ENCODE assay signal across 1 cellular context in the genomic region with DNA sequence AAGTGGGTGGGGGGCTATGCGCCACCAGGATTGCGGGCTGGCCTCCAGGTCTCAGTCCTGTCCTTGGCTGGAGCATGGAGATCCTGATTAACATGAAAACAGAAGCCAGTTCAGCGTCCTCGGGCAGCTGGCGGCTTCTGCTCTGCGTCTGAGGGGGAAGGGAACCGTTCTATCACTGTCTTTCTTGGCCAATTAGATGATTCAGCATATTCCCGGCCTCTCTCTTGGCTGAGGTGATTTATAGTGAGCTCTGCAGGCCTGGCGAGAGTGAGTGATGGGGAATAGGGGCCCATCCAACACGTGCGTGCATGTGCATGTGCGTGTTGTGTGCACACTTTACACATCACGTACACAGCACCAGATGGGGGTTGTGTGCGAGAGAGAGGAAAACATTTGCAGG.
TF ChIP-seq lines count a peak whose summit lies in the region.

No MANE protein-coding gene starts in this region.

TF ChIP-seq in K562, 482 proteins besides CTCF, POLR2A, EP300 and RAD21 (continued from another document):
- TF ChIP-seq HDAC1 (IDR thresholded peaks at IDR 0.05) (peak in 1 of 2 experiments; percentile 49; a peak in 1 of 4 replicates), TAF1 (IDR thresholded peaks at IDR 0.05; ENCODE audit: control insufficient read depth, extremely low read depth, insufficient read depth, low read length, severe bottlenecking) (no peak), ZNF668 (CRISPR knock-in tag; IDR thresholded peaks at IDR 0.05) (no peak), TSC22D4 (tag; IDR thresholded peaks at IDR 0.05) (no peak), ZNF3 (CRISPR knock-in tag; IDR thresholded peaks at IDR 0.05) (no peak), MAFF (IDR thresholded peaks at IDR 0.05; ENCODE audit: low read length) (peak; percentile 99), NCOR1 (IDR thresholded peaks at IDR 0.05) (peak; percentile 50; the same call in 1 of the 2 replicates), COPS2 (conservative IDR thresholded peaks at IDR 0.05) (no peak), FOSL1 (tag; conservative IDR thresholded peaks at IDR 0.05) (0 out of 2 replicates have a peak, but pooled peaks have one; percentile 19), MTA2 (IDR thresholded peaks at IDR 0.05; ENCODE audit: low read depth) (no peak), MTA3 (IDR thresholded peaks at IDR 0.05; ENCODE audit: borderline replicate concordance) (no peak), MEF2A (IDR thresholded peaks at IDR 0.05; ENCODE audit: control insufficient read depth, low read depth, low read length) (no peak), BACH1 (tag; IDR thresholded peaks at IDR 0.05) (peak; percentile 86), ZBTB7A (IDR thresholded peaks at IDR 0.05; ENCODE audit: borderline replicate concordance, control insufficient read depth, low read depth, low read length) (peak; percentile 38; the same call in 1 of the 2 replicates), SLC30A9 (CRISPR knock-in tag; IDR thresholded peaks at IDR 0.05) (no peak), ZNF263 (CRISPR knock-in tag; IDR thresholded peaks at IDR 0.05; ENCODE audit: borderline replicate concordance) (peak; percentile 38; the same call in 1 of the 2 replicates), LEF1 (IDR thresholded peaks at IDR 0.05) (peak; percentile 64; the same call in 1 of the 2 replicates), ARID1B (IDR thresholded peaks at IDR 0.05) (peak; percentile 70), CXXC5 (CRISPR knock-in tag; IDR thresholded peaks at IDR 0.05) (peak; percentile 54; the same call in 1 of the 2 replicates), SIN3B (IDR thresholded peaks at IDR 0.05; ENCODE audit: low read depth) (no peak), ZNF124 (CRISPR knock-in tag; IDR thresholded peaks at IDR 0.05) (no peak), ZNF316 (IDR thresholded peaks at IDR 0.05) (peak; percentile 99), PRMT5 (CRISPR knock-in tag; IDR thresholded peaks at IDR 0.05) (no peak)
- TF ChIP-seq, protein P1, sequence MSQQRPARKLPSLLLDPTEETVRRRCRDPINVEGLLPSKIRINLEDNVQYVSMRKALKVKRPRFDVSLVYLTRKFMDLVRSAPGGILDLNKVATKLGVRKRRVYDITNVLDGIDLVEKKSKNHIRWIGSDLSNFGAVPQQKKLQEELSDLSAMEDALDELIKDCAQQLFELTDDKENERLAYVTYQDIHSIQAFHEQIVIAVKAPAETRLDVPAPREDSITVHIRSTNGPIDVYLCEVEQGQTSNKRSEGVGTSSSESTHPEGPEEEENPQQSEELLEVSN (IDR thresholded peaks at IDR 0.05; ENCODE audit: borderline replicate concordance in 1 of 2, extremely low read depth in 1 of 2, insufficient read depth in 1 of 2, insufficient read length in 1 of 2, low read depth in 1 of 2, low read length in 1 of 2, poor library complexity in 1 of 2, severe bottlenecking in 1 of 2), result peak in 1 of 2 experiments; percentile 61
- TF ChIP-seq, protein P2, sequence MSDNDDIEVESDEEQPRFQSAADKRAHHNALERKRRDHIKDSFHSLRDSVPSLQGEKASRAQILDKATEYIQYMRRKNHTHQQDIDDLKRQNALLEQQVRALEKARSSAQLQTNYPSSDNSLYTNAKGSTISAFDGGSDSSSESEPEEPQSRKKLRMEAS (CRISPR knock-in tag; IDR thresholded peaks at IDR 0.05), result peak; percentile 93
- TF ChIP-seq, protein P3, sequence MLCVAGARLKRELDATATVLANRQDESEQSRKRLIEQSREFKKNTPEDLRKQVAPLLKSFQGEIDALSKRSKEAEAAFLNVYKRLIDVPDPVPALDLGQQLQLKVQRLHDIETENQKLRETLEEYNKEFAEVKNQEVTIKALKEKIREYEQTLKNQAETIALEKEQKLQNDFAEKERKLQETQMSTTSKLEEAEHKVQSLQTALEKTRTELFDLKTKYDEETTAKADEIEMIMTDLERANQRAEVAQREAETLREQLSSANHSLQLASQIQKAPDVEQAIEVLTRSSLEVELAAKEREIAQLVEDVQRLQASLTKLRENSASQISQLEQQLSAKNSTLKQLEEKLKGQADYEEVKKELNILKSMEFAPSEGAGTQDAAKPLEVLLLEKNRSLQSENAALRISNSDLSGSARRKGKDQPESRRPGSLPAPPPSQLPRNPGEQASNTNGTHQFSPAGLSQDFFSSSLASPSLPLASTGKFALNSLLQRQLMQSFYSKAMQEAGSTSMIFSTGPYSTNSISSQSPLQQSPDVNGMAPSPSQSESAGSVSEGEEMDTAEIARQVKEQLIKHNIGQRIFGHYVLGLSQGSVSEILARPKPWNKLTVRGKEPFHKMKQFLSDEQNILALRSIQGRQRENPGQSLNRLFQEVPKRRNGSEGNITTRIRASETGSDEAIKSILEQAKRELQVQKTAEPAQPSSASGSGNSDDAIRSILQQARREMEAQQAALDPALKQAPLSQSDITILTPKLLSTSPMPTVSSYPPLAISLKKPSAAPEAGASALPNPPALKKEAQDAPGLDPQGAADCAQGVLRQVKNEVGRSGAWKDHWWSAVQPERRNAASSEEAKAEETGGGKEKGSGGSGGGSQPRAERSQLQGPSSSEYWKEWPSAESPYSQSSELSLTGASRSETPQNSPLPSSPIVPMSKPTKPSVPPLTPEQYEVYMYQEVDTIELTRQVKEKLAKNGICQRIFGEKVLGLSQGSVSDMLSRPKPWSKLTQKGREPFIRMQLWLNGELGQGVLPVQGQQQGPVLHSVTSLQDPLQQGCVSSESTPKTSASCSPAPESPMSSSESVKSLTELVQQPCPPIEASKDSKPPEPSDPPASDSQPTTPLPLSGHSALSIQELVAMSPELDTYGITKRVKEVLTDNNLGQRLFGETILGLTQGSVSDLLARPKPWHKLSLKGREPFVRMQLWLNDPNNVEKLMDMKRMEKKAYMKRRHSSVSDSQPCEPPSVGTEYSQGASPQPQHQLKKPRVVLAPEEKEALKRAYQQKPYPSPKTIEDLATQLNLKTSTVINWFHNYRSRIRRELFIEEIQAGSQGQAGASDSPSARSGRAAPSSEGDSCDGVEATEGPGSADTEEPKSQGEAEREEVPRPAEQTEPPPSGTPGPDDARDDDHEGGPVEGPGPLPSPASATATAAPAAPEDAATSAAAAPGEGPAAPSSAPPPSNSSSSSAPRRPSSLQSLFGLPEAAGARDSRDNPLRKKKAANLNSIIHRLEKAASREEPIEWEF (CRISPR knock-in tag; IDR thresholded peaks at IDR 0.05), result no peak
- TF ChIP-seq, protein P4, sequence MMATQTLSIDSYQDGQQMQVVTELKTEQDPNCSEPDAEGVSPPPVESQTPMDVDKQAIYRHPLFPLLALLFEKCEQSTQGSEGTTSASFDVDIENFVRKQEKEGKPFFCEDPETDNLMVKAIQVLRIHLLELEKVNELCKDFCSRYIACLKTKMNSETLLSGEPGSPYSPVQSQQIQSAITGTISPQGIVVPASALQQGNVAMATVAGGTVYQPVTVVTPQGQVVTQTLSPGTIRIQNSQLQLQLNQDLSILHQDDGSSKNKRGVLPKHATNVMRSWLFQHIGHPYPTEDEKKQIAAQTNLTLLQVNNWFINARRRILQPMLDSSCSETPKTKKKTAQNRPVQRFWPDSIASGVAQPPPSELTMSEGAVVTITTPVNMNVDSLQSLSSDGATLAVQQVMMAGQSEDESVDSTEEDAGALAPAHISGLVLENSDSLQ (IDR thresholded peaks at IDR 0.05), result peak; percentile 94
- TF ChIP-seq, protein P5, sequence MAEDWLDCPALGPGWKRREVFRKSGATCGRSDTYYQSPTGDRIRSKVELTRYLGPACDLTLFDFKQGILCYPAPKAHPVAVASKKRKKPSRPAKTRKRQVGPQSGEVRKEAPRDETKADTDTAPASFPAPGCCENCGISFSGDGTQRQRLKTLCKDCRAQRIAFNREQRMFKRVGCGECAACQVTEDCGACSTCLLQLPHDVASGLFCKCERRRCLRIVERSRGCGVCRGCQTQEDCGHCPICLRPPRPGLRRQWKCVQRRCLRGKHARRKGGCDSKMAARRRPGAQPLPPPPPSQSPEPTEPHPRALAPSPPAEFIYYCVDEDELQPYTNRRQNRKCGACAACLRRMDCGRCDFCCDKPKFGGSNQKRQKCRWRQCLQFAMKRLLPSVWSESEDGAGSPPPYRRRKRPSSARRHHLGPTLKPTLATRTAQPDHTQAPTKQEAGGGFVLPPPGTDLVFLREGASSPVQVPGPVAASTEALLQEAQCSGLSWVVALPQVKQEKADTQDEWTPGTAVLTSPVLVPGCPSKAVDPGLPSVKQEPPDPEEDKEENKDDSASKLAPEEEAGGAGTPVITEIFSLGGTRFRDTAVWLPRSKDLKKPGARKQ (CRISPR knock-in tag; IDR thresholded peaks at IDR 0.05), result no peak
- TF ChIP-seq, protein P6, sequence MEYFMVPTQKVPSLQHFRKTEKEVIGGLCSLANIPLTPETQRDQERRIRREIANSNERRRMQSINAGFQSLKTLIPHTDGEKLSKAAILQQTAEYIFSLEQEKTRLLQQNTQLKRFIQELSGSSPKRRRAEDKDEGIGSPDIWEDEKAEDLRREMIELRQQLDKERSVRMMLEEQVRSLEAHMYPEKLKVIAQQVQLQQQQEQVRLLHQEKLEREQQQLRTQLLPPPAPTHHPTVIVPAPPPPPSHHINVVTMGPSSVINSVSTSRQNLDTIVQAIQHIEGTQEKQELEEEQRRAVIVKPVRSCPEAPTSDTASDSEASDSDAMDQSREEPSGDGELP (CRISPR knock-in tag; IDR thresholded peaks at IDR 0.05; ENCODE audit: borderline replicate concordance), result peak; percentile 80; the same call in 1 of the 2 replicates
- TF ChIP-seq, protein P7, sequence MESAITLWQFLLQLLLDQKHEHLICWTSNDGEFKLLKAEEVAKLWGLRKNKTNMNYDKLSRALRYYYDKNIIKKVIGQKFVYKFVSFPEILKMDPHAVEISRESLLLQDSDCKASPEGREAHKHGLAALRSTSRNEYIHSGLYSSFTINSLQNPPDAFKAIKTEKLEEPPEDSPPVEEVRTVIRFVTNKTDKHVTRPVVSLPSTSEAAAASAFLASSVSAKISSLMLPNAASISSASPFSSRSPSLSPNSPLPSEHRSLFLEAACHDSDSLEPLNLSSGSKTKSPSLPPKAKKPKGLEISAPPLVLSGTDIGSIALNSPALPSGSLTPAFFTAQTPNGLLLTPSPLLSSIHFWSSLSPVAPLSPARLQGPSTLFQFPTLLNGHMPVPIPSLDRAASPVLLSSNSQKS (CRISPR knock-in tag; IDR thresholded peaks at IDR 0.05), result no peak
